Comparison of ENCODE assay signal across 8 cellular contexts in genomic region chr13:24923305-24923640, GRCh38.
DNase-seq lines count a peak whose midpoint lies in the region; ATAC-seq and TF ChIP-seq lines count a peak whose summit lies in the region.

No MANE protein-coding gene starts in this region.

- peaks cover 23% of the 10 kb centered on the region for H3K4me1 Mint-ChIP-seq in activated T-helper 2 cell treated with anti-CD3 and anti-CD28 coated beads, Interferon-gamma antibody, Interleukin-2, Interleukin-4, amounts not matched to agents 10 μg/mL and 5 μg/mL and 100 μg/mL, durations not matched to agents 14 hours and 24 hours and 36 hours (ENCODE audit: low read depth)

- no peak for TF ChIP-seq POLR2A in heart left ventricle (IDR thresholded peaks at IDR 0.05)

- H3K9me3 ChIP-seq in HUES48 (ENCODE audit: control insufficient read depth, insufficient read depth, low read length) (no peaks in the 10 kb centered on the region), heart left ventricle (no peaks in the 10 kb centered on the region), psoas muscle (no peaks in the 10 kb centered on the region)

- peak overlapping the region; percentile 92 for H3K4me3 Mint-ChIP-seq in activated T-helper 2 cell treated with anti-CD3 and anti-CD28 coated beads, Interferon-gamma antibody, Interleukin-2, Interleukin-4, amounts not matched to agents 10 μg/mL and 5 μg/mL and 100 μg/mL, durations not matched to agents 14 hours and 24 hours and 36 hours (ENCODE audit: low read depth)

- TF ChIP-seq CTCF in heart left ventricle (IDR thresholded peaks at IDR 0.05), result no peak
- TF ChIP-seq CTCF in psoas muscle (IDR thresholded peaks at IDR 0.05), result no peak

- no peaks in the 10 kb centered on the region for H3K27me3 ChIP-seq in HUES48 (ENCODE audit: control insufficient read depth, insufficient read depth, low read length)
- peaks cover 0 to 7% (median 0%) of the 10 kb centered on the region in 9 donors for H3K27me3 ChIP-seq in heart left ventricle
- no peaks in the 10 kb centered on the region for H3K27me3 ChIP-seq in psoas muscle (ENCODE audit: insufficient read depth in 3 of 3, low read length in 2 of 3)

- H3K4me1 ChIP-seq in HUES48 (ENCODE audit: control insufficient read depth, insufficient read depth, low read length) (peaks cover 5% of the 10 kb centered on the region; the same call in 1 of the 2 replicates), heart left ventricle (peaks cover 0 to 15% (median 5%) of the 10 kb centered on the region in 12 donors), psoas muscle (no peaks in the 10 kb centered on the region)

- H3K36me3 ChIP-seq in HUES48 (ENCODE audit: control insufficient read depth, insufficient read depth, low read length) (no peaks in the 10 kb centered on the region), heart left ventricle (no peaks in the 10 kb centered on the region), psoas muscle (ENCODE audit: insufficient read depth in 1 of 2, low read depth in 1 of 2) (no peaks in the 10 kb centered on the region)

- intact Hi-C loops in activated T-helper 2 cell treated with anti-CD3 and anti-CD28 coated beads, Interferon-gamma antibody, Interleukin-2, Interleukin-4, amounts not matched to agents 10 μg/mL and 5 μg/mL and 100 μg/mL, durations not matched to agents 14 hours and 24 hours and 36 hours (cut with micrococcal nuclease), result loop anchor here (5.0 kb wide), 1 partner anchor 411 kb away; the partner anchor contains the start of gene PARP4
- intact Hi-C loops in heart left ventricle (cut with DNase I) (loop anchor here in 1 of 10 donors (1.0 kb wide), 1 partner anchor 18 kb away; no protein-coding TSS in a partner anchor), psoas muscle (cut with DNase I) (no loop called here)

- H3K4me3 ChIP-seq in HUES48 (ENCODE audit: low read depth, low read length) (peak overlapping the region; percentile 87), heart left ventricle (peak overlapping the region; percentile 65 to 96 (median 88)), psoas muscle (peak overlapping the region; percentile 79)

- WGBS in heart left ventricle, 4 donors, result 0 to 3% (median 1%) methylated on average over 8 of the region's 8 CpGs
- WGBS in psoas muscle, 3 donors, result 0 to 2% (median 0%) methylated on average over 8 of the region's 8 CpGs

- H3K27ac Mint-ChIP-seq in activated T-helper 2 cell treated with anti-CD3 and anti-CD28 coated beads, Interferon-gamma antibody, Interleukin-2, Interleukin-4, amounts not matched to agents 10 μg/mL and 5 μg/mL and 100 μg/mL, durations not matched to agents 14 hours and 24 hours and 36 hours, result peak overlapping the region; percentile 93

- H3K27me3 Mint-ChIP-seq in activated T-helper 2 cell treated with anti-CD3 and anti-CD28 coated beads, Interferon-gamma antibody, Interleukin-2, Interleukin-4, amounts not matched to agents 10 μg/mL and 5 μg/mL and 100 μg/mL, durations not matched to agents 14 hours and 24 hours and 36 hours (ENCODE audit: low read depth), result peaks cover 8% of the 10 kb centered on the region

- H3K36me3 Mint-ChIP-seq in activated T-helper 2 cell treated with anti-CD3 and anti-CD28 coated beads, Interferon-gamma antibody, Interleukin-2, Interleukin-4, amounts not matched to agents 10 μg/mL and 5 μg/mL and 100 μg/mL, durations not matched to agents 14 hours and 24 hours and 36 hours (ENCODE audit: low read depth), result peaks cover 3% of the 10 kb centered on the region

- peak; percentile 67 for ATAC-seq in GM21528 (IDR thresholded peaks at IDR 0.05; ENCODE audit: low FRiP score, unreplicated experiment)
- ATAC-seq in heart left ventricle, result peak; percentile 40 to 76 (median 56)
- ATAC-seq in psoas muscle, result peak; percentile 78 to 87 (median 82)

- no peaks in the 10 kb centered on the region for H3K9me3 Mint-ChIP-seq in activated T-helper 2 cell treated with anti-CD3 and anti-CD28 coated beads, Interferon-gamma antibody, Interleukin-2, Interleukin-4, amounts not matched to agents 10 μg/mL and 5 μg/mL and 100 μg/mL, durations not matched to agents 14 hours and 24 hours and 36 hours

- H3K9ac ChIP-seq in HUES48 (ENCODE audit: low read depth, low read length), result peak overlapping the region; percentile 91

- H3K27ac ChIP-seq in HUES48 (ENCODE audit: low read depth, low read length) (peak overlapping the region; percentile 94), heart left ventricle (peak overlapping the region; percentile 89 to 100 (median 98)), psoas muscle (peak overlapping the region; percentile 97)

- DNase-seq in NCI-H748 treated with DMSO at 0.1 percent for 48 hours (lab: John Stamatoyannopoulos, UW) (peak; percentile 85), NCI-H748 (lab: John Stamatoyannopoulos, UW; ENCODE audit: unreplicated experiment) (no peak), heart left ventricle (peak in 1 of 5 donors; percentile 12), psoas muscle (no peak)
- DNase-seq in activated T-helper 2 cell treated with anti-CD3 and anti-CD28 coated beads, Interferon-gamma antibody, Interleukin-2, Interleukin-4, amounts not matched to agents 10 μg/mL and 5 μg/mL and 100 μg/mL, durations not matched to agents 14 hours and 24 hours and 36 hours (ENCODE audit: low spot score), result no peak
- no peak for DNase-seq in stimulated activated CD4-positive, alpha-beta T cell treated with anti-CD3 and anti-CD28 coated beads, Interleukin-12 subunit alpha, Interleukin-12 subunit beta, amount 100 ng/mL, for 4 hours
